Comparison of ENCODE assay signal across 10 cellular contexts in genomic region chr3:110815008-110815583, GRCh38.
DNase-seq lines count a peak whose midpoint lies in the region; ATAC-seq and TF ChIP-seq lines count a peak whose summit lies in the region.
"Had no signal": no experiment of that assay in that cellular context is flagged by ENCODE, and none has a peak within 500 bp of the region (broad histone marks: within the 10 kb centered on the region; RNA-seq: fewer than 3 reads in every experiment).

No MANE protein-coding gene starts in this region.

- WGBS in mesodermal cell (ENCODE audit: insufficient coverage in 2 of 2), 2 experiments, result 50 to 60% methylated on average over 1 of the region's 1 CpG
- WGBS in body of pancreas, 2 donors, result 24 to 40% methylated on average over 1 of the region's 1 CpG

- no peaks in the 10 kb centered on the region for H3K36me3 ChIP-seq in KMS-11 (ENCODE audit: insufficient read depth)
- H3K36me3 ChIP-seq in brain microvascular endothelial cell (replicated peaks), result no peaks in the 10 kb centered on the region
- no peaks in the 10 kb centered on the region for H3K36me3 ChIP-seq in mesodermal cell (ENCODE audit: control insufficient read depth, insufficient read depth, low read length)
- H3K36me3 ChIP-seq in body of pancreas (replicated peaks in 1 of 2; ENCODE audit: insufficient read depth in 1 of 2, low read depth in 2 of 2), result no peaks in the 10 kb centered on the region

- TF ChIP-seq CTCF in KMS-11 (conservative IDR thresholded peaks at IDR 0.05; ENCODE audit: low read depth, low read length), result no peak
- no peak for TF ChIP-seq CTCF in brain microvascular endothelial cell (IDR thresholded peaks at IDR 0.05; ENCODE audit: low read depth, low read length, missing control alignments)
- TF ChIP-seq CTCF in body of pancreas (IDR thresholded peaks at IDR 0.05), result no peak

- peaks cover 74% of the 10 kb centered on the region for H3K4me1 ChIP-seq in KMS-11 (ENCODE audit: low read depth, poor library complexity, severe bottlenecking)
- H3K4me1 ChIP-seq in mesodermal cell (ENCODE audit: control insufficient read depth, insufficient read depth, low read length, poor library complexity, severe bottlenecking), result peaks cover 18% of the 10 kb centered on the region
- H3K4me1 ChIP-seq in body of pancreas, result peaks cover 5% of the 10 kb centered on the region

- H3K27ac ChIP-seq in KMS-11 (peak overlapping the region; percentile 91), brain microvascular endothelial cell (peak overlapping the region; percentile 73), mesodermal cell (ENCODE audit: low read depth, low read length, severe bottlenecking) (peak overlapping the region; percentile 91), body of pancreas (no peak overlapping the region)

- peak overlapping the region; percentile 63 for H3K4me3 ChIP-seq in KMS-11 (IDR thresholded peaks at IDR 0.05; ENCODE audit: insufficient read depth, low read depth, low read length)
- no peak overlapping the region for H3K4me3 ChIP-seq in brain microvascular endothelial cell (ENCODE audit: low read depth, low read length)
- no peak overlapping the region for H3K4me3 ChIP-seq in mesodermal cell (ENCODE audit: extremely low read depth, insufficient read depth, low read length, poor library complexity, severe bottlenecking)
- H3K4me3 ChIP-seq in body of pancreas, result no peak overlapping the region

- intact Hi-C loops in body of pancreas (cut with DNase I), result no loop called here

- no peak for TF ChIP-seq POLR2A in body of pancreas (IDR thresholded peaks at IDR 0.05)

- H3K79me2 ChIP-seq in KMS-11 (ENCODE audit: insufficient read depth, low read depth), result no peaks in the 10 kb centered on the region

- in situ Hi-C loops in brain microvascular endothelial cell (cut with HindIII; ENCODE audit: low pct_ligation_motif_present, low sequenced_read_pairs), result no loop called here

- H3K9ac ChIP-seq in KMS-11, result peak overlapping the region; percentile 40

- H3K4me2 ChIP-seq in KMS-11, result peak overlapping the region; percentile 91

- H3K27me3 ChIP-seq in KMS-11 (ENCODE audit: insufficient read depth, low read depth) (no peaks in the 10 kb centered on the region), brain microvascular endothelial cell (replicated peaks) (no peaks in the 10 kb centered on the region), body of pancreas (no peaks in the 10 kb centered on the region)

- H4K20me1 ChIP-seq in KMS-11 (ENCODE audit: insufficient read depth), result no peaks in the 10 kb centered on the region

- peak; percentile 86 for DNase-seq in EH (ENCODE audit: low read depth)
- DNase-seq in brain microvascular endothelial cell, result peak; percentile 74
- DNase-seq in activated naive CD4-positive, alpha-beta T cell treated with Interleukin-2 at 50 U/mL for 16 hours, result no peak
- no peak for DNase-seq in body of pancreas
- DNase-seq: midbrain; stimulated activated CD4-positive, alpha-beta T cell treated with anti-CD3 and anti-CD28 coated beads, Interleukin-4, amount 100 ng/mL, for 1 hour had no signal

- ATAC-seq in GM18867 (IDR thresholded peaks at IDR 0.05; ENCODE audit: unreplicated experiment) (no peak), body of pancreas (no peak), GM19455 (IDR thresholded peaks at IDR 0.05; ENCODE audit: unreplicated experiment) (no peak)

- H3K9me3 ChIP-seq in mesodermal cell (ENCODE audit: control insufficient read depth, low read length), result no peaks in the 10 kb centered on the region
- no peaks in the 10 kb centered on the region for H3K9me3 ChIP-seq in body of pancreas

- H2AFZ ChIP-seq in KMS-11 (ENCODE audit: low read depth), result peak overlapping the region; percentile 35

Comparison
In these comparisons a context has a peak if more than half of its experiments do, and no peak if none do; other contexts are left out.
1. DNase-seq: peak in EH (single experiment) and brain microvascular endothelial cell (single experiment); none in activated naive CD4-positive, alpha-beta T cell treated with Interleukin-2 at 50 U/mL for 16 hours (single experiment) and body of pancreas (0 of 4).
2. H3K27ac ChIP-seq: peak in KMS-11 (single experiment), brain microvascular endothelial cell (single experiment) and mesodermal cell (single experiment); none in body of pancreas (0 of 4).